ENCODE assay signal across 17 cellular contexts in the genomic region with DNA sequence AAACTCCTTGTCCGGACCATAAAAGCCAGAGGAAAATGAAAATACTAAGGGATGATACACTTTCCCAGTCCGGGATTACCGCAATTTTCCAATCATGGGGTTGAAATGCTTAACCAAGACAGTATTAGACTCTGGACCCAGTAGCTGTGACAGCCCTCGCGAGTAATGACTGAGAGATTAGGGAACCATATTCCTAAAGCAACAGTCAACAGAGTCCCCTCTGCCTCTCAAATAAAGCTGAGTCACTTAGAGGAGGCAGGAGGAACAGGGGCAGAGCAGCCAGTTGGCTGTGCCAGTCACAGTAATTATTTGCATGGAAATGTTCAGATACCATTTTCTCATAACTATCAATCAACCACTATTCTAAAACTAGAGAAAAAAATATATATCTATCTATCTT. TPM values are rescaled to one million over a fixed set of nuclear protein-coding genes. Genes with fewer than 3 reads are reported as not detected.
DNase-seq lines count a peak whose midpoint lies in the region; ATAC-seq, FAIRE-seq and TF ChIP-seq lines count a peak whose summit lies in the region.
"Had no signal": no experiment of that assay in that cellular context is flagged by ENCODE, and none has a peak within 500 bp of the region (broad histone marks: within the 10 kb centered on the region; RNA-seq: fewer than 3 reads in every experiment).

No MANE protein-coding gene starts in this region.

- H3K36me3 Mint-ChIP-seq in neural crest cell (ENCODE audit: low read depth) = peaks cover 3% of the 10 kb centered on the region
- H3K36me3 Mint-ChIP-seq in stimulated activated naive B cell treated with anti-CD40 and anti-IgM and Interleukin-4, amounts not matched to agents 10 μg/mL and 1 μg/mL and 100 μg/mL, for 72 hours = peaks cover 38 to 50% of the 10 kb centered on the region in 2 donors

- FAIRE-seq in A549 (lab: Jason Lieb, UNC) = no peak

- CTCF ChIA-PET in A549 (lab: Yijun Ruan, JAX) = interaction anchor here (0.9 kb wide), 1 partner anchor 13 kb away, joined by 3 read pairs; no protein-coding TSS in a partner anchor

- 0 out of 3 replicates have a peak, but pooled peaks cover 4% of the 10 kb centered on the region for H3K4me1 ChIP-seq in A549
- H3K4me1 ChIP-seq: BLaER1 had no signal

- no peak for TF ChIP-seq EP300 in A549 (IDR thresholded peaks at IDR 0.05)

- peak overlapping the region; percentile 45 for H3K27ac Mint-ChIP-seq in neural crest cell (ENCODE audit: unreplicated experiment)
- no peak overlapping the region for H3K27ac Mint-ChIP-seq in stimulated activated naive B cell treated with anti-CD40 and anti-IgM and Interleukin-4, amounts not matched to agents 10 μg/mL and 1 μg/mL and 100 μg/mL, for 72 hours
- H3K27ac Mint-ChIP-seq: IgD-negative memory B cell had no signal

- no peaks in the 10 kb centered on the region for H3K27me3 Mint-ChIP-seq in neural crest cell (ENCODE audit: low read depth)
- H3K27me3 Mint-ChIP-seq in stimulated activated naive B cell treated with anti-CD40 and anti-IgM and Interleukin-4, amounts not matched to agents 10 μg/mL and 1 μg/mL and 100 μg/mL, for 72 hours = no peaks in the 10 kb centered on the region
- H3K27me3 Mint-ChIP-seq: IgD-negative memory B cell had no signal

- no peak overlapping the region for H3K4me3 Mint-ChIP-seq in neural crest cell
- no peak overlapping the region for H3K4me3 Mint-ChIP-seq in stimulated activated naive B cell treated with anti-CD40 and anti-IgM and Interleukin-4, amounts not matched to agents 10 μg/mL and 1 μg/mL and 100 μg/mL, for 72 hours
- H3K4me3 Mint-ChIP-seq: IgD-negative memory B cell had no signal

- H3K4me2 ChIP-seq in A549 = no peak overlapping the region
- H3K4me2 ChIP-seq: BLaER1 had no signal

- no peak for TF ChIP-seq CTCF in A549 (IDR thresholded peaks at IDR 0.05)
- no peak for TF ChIP-seq CTCF in neural crest cell (conservative IDR thresholded peaks at IDR 0.05)

- peak; percentile 39 to 50; a peak in 3 of 6 replicates for ATAC-seq in A549
- no peak for ATAC-seq in stimulated activated naive B cell treated with anti-CD40 and anti-IgM and Interleukin-4, amounts not matched to agents 10 μg/mL and 1 μg/mL and 100 μg/mL, for 72 hours (replicated peaks)
- ATAC-seq: Panc1 had no signal

- no peak for TF ChIP-seq RAD21 in A549 (conservative IDR thresholded peaks at IDR 0.05 in 1 of 2, IDR thresholded peaks at IDR 0.05 in 1 of 2)

- no peaks in the 10 kb centered on the region for H3K4me1 Mint-ChIP-seq in neural crest cell
- no peaks in the 10 kb centered on the region for H3K4me1 Mint-ChIP-seq in stimulated activated naive B cell treated with anti-CD40 and anti-IgM and Interleukin-4, amounts not matched to agents 10 μg/mL and 1 μg/mL and 100 μg/mL, for 72 hours
- H3K4me1 Mint-ChIP-seq: IgD-negative memory B cell had no signal

- POLR2A ChIA-PET in A549 (lab: Yijun Ruan, JAX) = no interaction called here

- peak in 1 of 2 experiments; percentile 25 for DNase-seq in A549 (ENCODE audit: low read depth in 1 of 2, low spot score in 1 of 2)
- peak; percentile 13 for DNase-seq in Caki2 (ENCODE audit: low read depth)
- DNase-seq in RKO (ENCODE audit: low spot score) = peak; percentile 15
- no peak for DNase-seq in neural crest cell (ENCODE audit: low read depth, low spot score)
- DNase-seq in activated CD8-positive, alpha-beta memory T cell treated with anti-CD3 and anti-CD28 coated beads, Interleukin-2, amount 50 U/mL, for 4 hours = no peak
- DNase-seq in stimulated activated naive B cell treated with anti-CD40 and anti-IgM and Interleukin-4, amounts not matched to agents 10 μg/mL and 1 μg/mL and 100 μg/mL, for 72 hours = no peak
- DNase-seq in NCI-H2081 (lab: John Stamatoyannopoulos, UW) = no peak
- DNase-seq: DMS153, HCEC 1CT, NCI-H1092 treated with DMSO at 0.1 percent for 48 hours, NCI-H1694, NCI-H446 treated with DMSO at 0.1 percent for 48 hours, NCI-H774, Right ventricle myocardium superior had no signal

- TF ChIP-seq POLR2A in A549 (IDR thresholded peaks at IDR 0.05; ENCODE audit: low read length) = no peak

- H3K9me3 Mint-ChIP-seq in neural crest cell = no peaks in the 10 kb centered on the region
- H3K9me3 Mint-ChIP-seq in stimulated activated naive B cell treated with anti-CD40 and anti-IgM and Interleukin-4, amounts not matched to agents 10 μg/mL and 1 μg/mL and 100 μg/mL, for 72 hours = no peaks in the 10 kb centered on the region
- H3K9me3 Mint-ChIP-seq: IgD-negative memory B cell had no signal

- H3K27ac ChIP-seq in A549 = peak overlapping the region in 1 of 2 experiments; percentile 48; a peak in 3 of 6 replicates
- H3K27ac ChIP-seq: BLaER1 had no signal

- in situ Hi-C loops in Caki2 (cut with HindIII; ENCODE audit: low pct_unique_long_range_greater_than_20kb, low sequenced_read_pairs) = no loop called here

- no peaks in the 10 kb centered on the region for H3K9me3 ChIP-seq in A549
- H3K9me3 ChIP-seq: BLaER1 had no signal

- 89% methylated on average over 5 of the region's 5 CpGs for WGBS in A549 (ENCODE audit: missing lambda C conversion rate)

- H3K4me3 ChIP-seq in A549 = no peak overlapping the region
- H3K4me3 ChIP-seq: BLaER1 had no signal

TF ChIP-seq in A549, 52 proteins besides CTCF, POLR2A, EP300 and RAD21:
- TF ChIP-seq TP53 (CRISPR knock-in tag; IDR thresholded peaks at IDR 0.05) = no peak
- TF ChIP-seq NFE2L2 (conservative IDR thresholded peaks at IDR 0.05; ENCODE audit: low read length) = peak; percentile 54; the same call in 1 of the 2 replicates
- TF ChIP-seq MAFK (IDR thresholded peaks at IDR 0.05; ENCODE audit: partially characterized antibody) = peak; percentile 35

RNA-seq across cellular contexts. Expression of gene GPATCH11, which starts 34.9 kb away (rescaled TPM):
- polyA plus RNA-seq in A549 (2011; rRNA removed) = 8.1 and 10.4 TPM in 2 replicates
- 2.3 and 2.4 TPM in 2 replicates for polyA plus RNA-seq in A549 (2012; cell fraction: cytosol; rRNA removed)
- polyA plus RNA-seq in A549 (2012; cell fraction: nucleus; rRNA removed) = 0.54 and 0.80 TPM in 2 replicates
- 8.2 to 9.0 TPM (median 8.9 TPM) in 3 replicates for polyA plus RNA-seq in A549 (2017; fragmentation: RNase III; extraction: RNeasy Plus Mini Kit Qiagen cat#74134 plus additional on column Dnase treatment)
- polyA minus RNA-seq in A549 (2011; rRNA and poly(A)+ RNA removed) = 1.8 TPM in 2 replicates
- total RNA-seq in Caki2 (2014; rRNA removed; shearing (Covaris generic); ENCODE audit: low replicate concordance) = 2.1 and 3.9 TPM in 2 replicates
- 11.2 and 11.4 TPM in 2 replicates for total RNA-seq in neural crest cell

RNA-seq across cellular contexts. Expression of gene HEATR5B, which starts 35.0 kb away (rescaled TPM):
- polyA plus RNA-seq in A549 (2011; rRNA removed) (25.0 and 26.1 TPM in 2 replicates), A549 (2017; fragmentation: RNase III; extraction: RNeasy Plus Mini Kit Qiagen cat#74134 plus additional on column Dnase treatment) (6.6 to 8.4 TPM (median 7.7 TPM) in 3 replicates)
- polyA plus RNA-seq in A549 (2012; cell fraction: cytosol; rRNA removed) = 4.2 and 5.2 TPM in 2 replicates
- polyA plus RNA-seq in A549 (2012; cell fraction: nucleus; rRNA removed) = 8.1 and 11.8 TPM in 2 replicates
- 24.7 and 26.9 TPM in 2 replicates for polyA minus RNA-seq in A549 (2011; rRNA and poly(A)+ RNA removed)
- total RNA-seq in Caki2 (2014; rRNA removed; shearing (Covaris generic); ENCODE audit: low replicate concordance) = 2.8 and 5.8 TPM in 2 replicates
- total RNA-seq in neural crest cell = 17.7 and 19.0 TPM in 2 replicates

RNA-seq across cellular contexts. Expression of gene EIF2AK2, which starts 37.6 kb away (rescaled TPM):
- polyA plus RNA-seq in A549 (2011; rRNA removed) = 34.6 and 47.2 TPM in 2 replicates
- polyA plus RNA-seq in A549 (2012; cell fraction: cytosol; rRNA removed) = 8.7 and 10.3 TPM in 2 replicates
- polyA plus RNA-seq in A549 (2012; cell fraction: nucleus; rRNA removed) = 4.8 and 8.6 TPM in 2 replicates
- polyA plus RNA-seq in A549 (2017; fragmentation: RNase III; extraction: RNeasy Plus Mini Kit Qiagen cat#74134 plus additional on column Dnase treatment) = 27.1 to 30.1 TPM (median 29.8 TPM) in 3 replicates
- polyA minus RNA-seq in A549 (2011; rRNA and poly(A)+ RNA removed) = 16.5 and 22.6 TPM in 2 replicates
- 16.8 and 17.0 TPM in 2 replicates for total RNA-seq in Caki2 (2014; rRNA removed; shearing (Covaris generic); ENCODE audit: low replicate concordance)
- 34.1 and 37.3 TPM in 2 replicates for total RNA-seq in neural crest cell

Comparison
In these comparisons a context has a peak if more than half of its experiments do, and no peak if none do; other contexts are left out.
1. ATAC-seq: peak in A549 (2 of 2); none in stimulated activated naive B cell treated with anti-CD40 and anti-IgM and Interleukin-4, amounts not matched to agents 10 μg/mL and 1 μg/mL and 100 μg/mL, for 72 hours (0 of 2).
2. DNase-seq: peak in Caki2 (single experiment) and RKO (single experiment); none in neural crest cell (single experiment), activated CD8-positive, alpha-beta memory T cell treated with anti-CD3 and anti-CD28 coated beads, Interleukin-2, amount 50 U/mL, for 4 hours (single experiment), stimulated activated naive B cell treated with anti-CD40 and anti-IgM and Interleukin-4, amounts not matched to agents 10 μg/mL and 1 μg/mL and 100 μg/mL, for 72 hours (single experiment) and NCI-H2081 (0 of 2).